In genomic region chr6:134420638-134421181, GRCh38 we compare ENCODE assay signal across 1 cellular context.
TF ChIP-seq lines count a peak whose summit lies in the region.

No MANE protein-coding gene starts in this region.

TF ChIP-seq in SK-N-SH treated with all-trans-retinoic acid at 6 μM for 48 hours, 23 proteins besides CTCF, POLR2A, EP300 and RAD21 (continued from another document):
- TF ChIP-seq PATZ1 (CRISPR knock-in tag; IDR thresholded peaks at IDR 0.05; ENCODE audit: borderline replicate concordance) (no peak), PPARA (CRISPR knock-in tag; IDR thresholded peaks at IDR 0.05; ENCODE audit: borderline replicate concordance) (no peak), ZNF70 (CRISPR knock-in tag; IDR thresholded peaks at IDR 0.05) (no peak), ESRRG (CRISPR knock-in tag; IDR thresholded peaks at IDR 0.05) (no peak)
